In genomic region chr4:40392241-40392640, GRCh38 we compare ENCODE assay signal across 14 cellular contexts. TPM values are rescaled to one million over a fixed set of nuclear protein-coding genes. Genes with fewer than 3 reads are reported as not detected.
"Had no signal": no experiment of that assay in that cellular context is flagged by ENCODE, and none has a peak within 500 bp of the region (broad histone marks: within the 10 kb centered on the region; RNA-seq: fewer than 3 reads in every experiment).

No MANE protein-coding gene starts in this region.

RNA-seq across cellular contexts. Expression of gene CHRNA9, which starts 57.1 kb away (rescaled TPM):
- total RNA-seq: natural killer cell, psoas muscle, renal cortical epithelial cell, right cardiac atrium, right lobe of liver, sigmoid colon, skeletal muscle tissue, stomach, subcutaneous adipose tissue, temporal lobe, thoracic aorta, transverse colon, ureter, vagina had no signal
